In genomic region chr5:38330207-38330606, GRCh38 we compare ENCODE assay signal across 26 cellular contexts.
A peak's percentile ranks its signal among the peaks of the same experiment; 100 is the strongest.
DNase-seq lines count a peak whose midpoint lies in the region; FAIRE-seq and TF ChIP-seq lines count a peak whose summit lies in the region.
"Had no signal": no experiment of that assay in that cellular context is flagged by ENCODE, and none has a peak within 500 bp of the region (broad histone marks: within the 10 kb centered on the region; RNA-seq: fewer than 3 reads in every experiment).

No MANE protein-coding gene starts in this region.

- TF ChIP-seq CTCF in AG10803 (conservative IDR thresholded peaks at IDR 0.05; ENCODE audit: low read length): no peak
- no peak for TF ChIP-seq CTCF in astrocyte of the spinal cord (IDR thresholded peaks at IDR 0.05; ENCODE audit: low read depth, low read length)
- TF ChIP-seq CTCF in kidney epithelial cell (IDR thresholded peaks at IDR 0.05; ENCODE audit: insufficient read depth, low read length, poor library complexity, severe bottlenecking): no peak
- no peak for TF ChIP-seq CTCF in WERI-Rb-1 (IDR thresholded peaks at IDR 0.05; ENCODE audit: low read depth, low read length)

- FAIRE-seq in HTR-8/SVneo (lab: Jason Lieb, UNC): peak; percentile 74
- FAIRE-seq: A204.1, endothelial cell of umbilical vein, frontal cortex, H54, K562 had no signal

- H3K9me3 ChIP-seq in WERI-Rb-1 (ENCODE audit: severe bottlenecking): no peaks in the 10 kb centered on the region
- H3K9me3 ChIP-seq: thyroid gland had no signal

- H3K4me3 ChIP-seq in AG10803 (ENCODE audit: low read length) (no peak overlapping the region), astrocyte of the spinal cord (ENCODE audit: low read depth, low read length) (no peak overlapping the region), kidney epithelial cell (ENCODE audit: low read depth, low read length) (no peak overlapping the region), WERI-Rb-1 (ENCODE audit: low read depth, low read length) (no peak overlapping the region)
- H3K4me3 ChIP-seq: K562, lung, thyroid gland had no signal

- H3K27ac ChIP-seq in WERI-Rb-1: no peak overlapping the region
- H3K27ac ChIP-seq: thyroid gland had no signal

- H3K36me3 ChIP-seq in kidney epithelial cell (ENCODE audit: control insufficient read depth, insufficient read depth, low read length) (no peaks in the 10 kb centered on the region), WERI-Rb-1 (no peaks in the 10 kb centered on the region; the same call in 1 of the 2 replicates)
- H3K36me3 ChIP-seq: thyroid gland had no signal

- H3K27me3 ChIP-seq in kidney epithelial cell (ENCODE audit: control insufficient read depth, insufficient read depth, low read length) (no peaks in the 10 kb centered on the region), WERI-Rb-1 (ENCODE audit: insufficient read depth, low read depth, severe bottlenecking) (no peaks in the 10 kb centered on the region)
- H3K27me3 ChIP-seq: thyroid gland had no signal

- DNase-seq in AG10803 (ENCODE audit: low read depth) (peak; percentile 59), HTR-8/SVneo (ENCODE audit: insufficient read length, low spot score) (no peak), astrocyte of the spinal cord (ENCODE audit: low read depth, low spot score) (peak; percentile 19), kidney epithelial cell (ENCODE audit: low read depth) (peak; percentile 55), amygdala (lab: John Stamatoyannopoulos, UW) (no peak), WERI-Rb-1 (no peak), HT-29 (ENCODE audit: low spot score) (no peak), NCI-H1105 (lab: John Stamatoyannopoulos, UW) (no peak)
- DNase-seq: activated B cell treated with CpG ODN at 0.5 μM for 24 hours; activated CD4-positive, alpha-beta T cell treated with anti-CD3 and anti-CD28 coated beads, Interleukin-2, amount 50 U/mL, for 48 hours; activated effector memory CD4-positive, alpha-beta T cell treated with Interleukin-2 at 50 U/mL for 16 hours; COR-L47; DND-41; islet precursor cell; naive B cell; NCI-H146; NCI-H524; occipital lobe; RPMI8226; thyroid gland had no signal

- in situ Hi-C loops in astrocyte of the spinal cord (cut with HindIII; ENCODE audit: low sequenced_read_pairs): no loop called here

Comparison
In these comparisons a context has a peak if more than half of its experiments do, and no peak if none do; other contexts are left out.
1. DNase-seq: peak in AG10803 (single experiment), astrocyte of the spinal cord (single experiment) and kidney epithelial cell (single experiment); none in HTR-8/SVneo (single experiment), amygdala (0 of 56), WERI-Rb-1 (single experiment), HT-29 (single experiment) and NCI-H1105 (single experiment).